ENCODE assay signal across 10 cellular contexts in the genomic region with DNA sequence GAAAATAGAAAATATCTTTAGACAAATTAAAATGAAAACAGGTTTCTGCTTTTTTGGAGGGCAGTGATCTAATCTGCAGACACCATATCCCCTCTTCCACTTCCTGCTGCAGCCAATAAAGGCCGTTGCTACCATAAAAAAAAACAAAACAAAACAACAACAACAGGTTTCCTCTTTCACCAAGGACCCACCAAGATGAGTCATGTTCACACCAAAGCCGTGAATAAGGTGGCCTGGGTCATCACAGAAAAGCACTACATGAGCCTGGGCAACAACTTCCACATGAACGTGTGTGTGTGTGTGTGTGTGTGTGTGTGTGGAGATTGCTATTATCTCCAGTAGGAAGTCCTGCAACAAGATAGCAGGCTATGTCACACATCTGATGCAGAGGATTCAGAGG.
DNase-seq lines count a peak whose midpoint lies in the region; ATAC-seq lines count a peak whose summit lies in the region.
"Had no signal": no experiment of that assay in that cellular context is flagged by ENCODE, and none has a peak within 500 bp of the region (broad histone marks: within the 10 kb centered on the region; RNA-seq: fewer than 3 reads in every experiment).

No MANE protein-coding gene starts in this region.

- peak; percentile 88 for ATAC-seq in GM21367 (IDR thresholded peaks at IDR 0.05; ENCODE audit: unreplicated experiment)

- peak; percentile 24 for DNase-seq in DMS53 treated with DMSO at 0.1 percent for 48 hours (lab: John Stamatoyannopoulos, UW; ENCODE audit: unreplicated experiment)
- DNase-seq in HPDE6-E6E7 (ENCODE audit: extremely low spot score) = peak; percentile 29
- DNase-seq in foreskin melanocyte = peak; percentile 9
- no peak for DNase-seq in germinal center (ENCODE audit: low spot score)
- no peak for DNase-seq in NCI-H1417 (lab: John Stamatoyannopoulos, UW)
- no peak for DNase-seq in activated CD4-positive, alpha-beta T cell treated with anti-CD3 and anti-CD28 coated beads, Interleukin-2, amount 50 U/mL, for 1 hour
- DNase-seq in Ammon's horn (ENCODE audit: low spot score) = no peak
- DNase-seq: activated B cell treated with CpG ODN at 0.5 μM for 24 hours, testis had no signal

Comparison
In these comparisons a context has a peak if more than half of its experiments do, and no peak if none do; other contexts are left out.
1. DNase-seq: peak in DMS53 treated with DMSO at 0.1 percent for 48 hours (single experiment), HPDE6-E6E7 (single experiment) and foreskin melanocyte (single experiment); none in germinal center (single experiment), NCI-H1417 (0 of 3), activated CD4-positive, alpha-beta T cell treated with anti-CD3 and anti-CD28 coated beads, Interleukin-2, amount 50 U/mL, for 1 hour (single experiment) and Ammon's horn (single experiment).